In genomic region chr12:53624956-53625355, GRCh38 we compare ENCODE assay signal across 8 cellular contexts. TPM values are rescaled to one million over a fixed set of nuclear protein-coding genes. Genes with fewer than 3 reads are reported as not detected.
A peak's percentile ranks its signal among the peaks of the same experiment; 100 is the strongest.
DNase-seq lines count a peak whose midpoint lies in the region; ATAC-seq and TF ChIP-seq lines count a peak whose summit lies in the region.

No MANE protein-coding gene starts in this region.

- peaks cover 52% of the 10 kb centered on the region for H3K79me2 ChIP-seq in KMS-11 (ENCODE audit: insufficient read depth, low read depth)

- no peak overlapping the region for H3K9ac ChIP-seq in KMS-11

- peaks cover 15% of the 10 kb centered on the region for H3K36me3 Mint-ChIP-seq in central memory CD8-positive, alpha-beta T cell (ENCODE audit: insufficient read depth)

- H3K4me2 ChIP-seq in KMS-11: peak overlapping the region; percentile 91

- CTCF ChIA-PET in AG04449 (lab: Yijun Ruan, JAX): interaction anchor here (0.9 to 7.4 kb wide), 4 partner anchors 52 to 304 kb away, joined by 3 to 39 read pairs (median 14); partner anchors contain the start of genes AAAS and ATP5MC2

- H3K27me3 ChIP-seq in KMS-11 (ENCODE audit: insufficient read depth, low read depth) (no peaks in the 10 kb centered on the region), muscle layer of duodenum (ENCODE audit: low read depth, low read length) (no peaks in the 10 kb centered on the region)

- DNase-seq in AG04449 (ENCODE audit: low read depth, low spot score) (no peak), NCI-H69 (lab: John Stamatoyannopoulos, UW) (no peak), NCI-H187 (lab: John Stamatoyannopoulos, UW) (no peak), left lobe of liver (ENCODE audit: low spot score) (no peak), NCI-H2081 (lab: John Stamatoyannopoulos, UW) (no peak)
- DNase-seq in central memory CD8-positive, alpha-beta T cell (ENCODE audit: low spot score in 2 of 2): no peak

- H3K9me3 ChIP-seq in muscle layer of duodenum (ENCODE audit: control insufficient read depth in 1 of 2, low read length in 2 of 2): no peaks in the 10 kb centered on the region

- H3K27ac ChIP-seq in KMS-11 (no peak overlapping the region), muscle layer of duodenum (ENCODE audit: low read length) (peak overlapping the region; percentile 92)

- no peaks in the 10 kb centered on the region for H3K27me3 Mint-ChIP-seq in central memory CD8-positive, alpha-beta T cell

- peak overlapping the region; percentile 98 for H3K4me3 Mint-ChIP-seq in central memory CD8-positive, alpha-beta T cell

- H3K36me3 ChIP-seq in KMS-11 (ENCODE audit: insufficient read depth) (no peaks in the 10 kb centered on the region), muscle layer of duodenum (ENCODE audit: control insufficient read depth in 1 of 2, insufficient read depth in 2 of 2, low read length in 2 of 2) (peaks cover 0 to 4% of the 10 kb centered on the region in 2 donors)

- peaks cover 33% of the 10 kb centered on the region for H3K4me1 ChIP-seq in KMS-11 (ENCODE audit: low read depth, poor library complexity, severe bottlenecking)
- H3K4me1 ChIP-seq in muscle layer of duodenum (ENCODE audit: control insufficient read depth in 1 of 2, insufficient read depth in 2 of 2, low read length in 2 of 2): peaks cover 16 to 22% of the 10 kb centered on the region in 2 donors

- no peak for ATAC-seq in central memory CD8-positive, alpha-beta T cell (replicated peaks; ENCODE audit: extremely low read depth, poor library complexity, severe bottlenecking)
- ATAC-seq in left lobe of liver: no peak

- H2AFZ ChIP-seq in KMS-11 (ENCODE audit: low read depth): no peak overlapping the region

- H3K4me3 ChIP-seq in AG04449 (ENCODE audit: low read depth, low read length) (peak overlapping the region; percentile 86), KMS-11 (IDR thresholded peaks at IDR 0.05; ENCODE audit: insufficient read depth, low read depth, low read length) (no peak overlapping the region), muscle layer of duodenum (ENCODE audit: low read depth in 1 of 2, low read length in 2 of 2) (peak overlapping the region; percentile 73 to 92)

- no peaks in the 10 kb centered on the region for H4K20me1 ChIP-seq in KMS-11 (ENCODE audit: insufficient read depth)

- peaks cover 28% of the 10 kb centered on the region for H3K4me1 Mint-ChIP-seq in central memory CD8-positive, alpha-beta T cell

- TF ChIP-seq CTCF in AG04449 (IDR thresholded peaks at IDR 0.05; ENCODE audit: insufficient read depth, low read length, missing control alignments): no peak
- no peak for TF ChIP-seq CTCF in KMS-11 (conservative IDR thresholded peaks at IDR 0.05; ENCODE audit: low read depth, low read length)

- peak overlapping the region; percentile 97 for H3K27ac Mint-ChIP-seq in central memory CD8-positive, alpha-beta T cell (ENCODE audit: low read depth)

- no peaks in the 10 kb centered on the region for H3K9me3 Mint-ChIP-seq in central memory CD8-positive, alpha-beta T cell

- POLR2A ChIA-PET in AG04449 (lab: Yijun Ruan, JAX): no interaction called here

RNA-seq across cellular contexts. Expression of gene ATF7, which starts 1.2 kb away (rescaled TPM):
- total RNA-seq in left lobe of liver: 18.1 TPM

RNA-seq across cellular contexts. Expression of gene ATP5MC2, which starts 50.9 kb away (rescaled TPM):
- 118 TPM for total RNA-seq in left lobe of liver
